In genomic region chr3:152707314-152707713, GRCh38 we compare ENCODE assay signal across 15 cellular contexts.
DNase-seq lines count a peak whose midpoint lies in the region; ATAC-seq and TF ChIP-seq lines count a peak whose summit lies in the region.
"Had no signal": no experiment of that assay in that cellular context is flagged by ENCODE, and none has a peak within 500 bp of the region (broad histone marks: within the 10 kb centered on the region; RNA-seq: fewer than 3 reads in every experiment).

No MANE protein-coding gene starts in this region.

- peak; percentile 71 for ATAC-seq in GM18909 (IDR thresholded peaks at IDR 0.05; ENCODE audit: poor library complexity, unreplicated experiment)
- peak; percentile 72 for ATAC-seq in HG02588 (IDR thresholded peaks at IDR 0.05; ENCODE audit: unreplicated experiment)
- ATAC-seq in PC-3, result no peak
- ATAC-seq in HG03108 (IDR thresholded peaks at IDR 0.05; ENCODE audit: unreplicated experiment), result no peak
- ATAC-seq in Right ventricle myocardium superior (ENCODE audit: poor library complexity), result no peak
- ATAC-seq: effector memory CD8-positive, alpha-beta T cell had no signal

- no peaks in the 10 kb centered on the region for H3K79me2 ChIP-seq in PC-3 (ENCODE audit: low read length)

- H2AFZ ChIP-seq in PC-3 (ENCODE audit: low read length), result no peak overlapping the region

- no peak for DNase-seq in PC-3
- DNase-seq in Right ventricle myocardium superior, result no peak
- DNase-seq in occipital lobe (lab: John Stamatoyannopoulos, UW), result no peak
- DNase-seq: activated naive CD4-positive, alpha-beta T cell; CD4-positive, CD25-positive, alpha-beta regulatory T cell; effector memory CD8-positive, alpha-beta T cell; KG1; NCI-H774; stomach; WERI-Rb-1 had no signal

- H3K27me3 ChIP-seq in PC-3 (ENCODE audit: low read length) (peaks cover 13% of the 10 kb centered on the region), skeletal muscle satellite cell (ENCODE audit: control insufficient read depth, insufficient read depth, low read length) (no peaks in the 10 kb centered on the region)
- H3K27me3 ChIP-seq: stomach had no signal

- H3K9me3 ChIP-seq in PC-3 (ENCODE audit: low read length) (no peaks in the 10 kb centered on the region), skeletal muscle satellite cell (replicated peaks; ENCODE audit: low read length) (no peaks in the 10 kb centered on the region)
- H3K9me3 ChIP-seq: stomach had no signal

- H3K36me3 ChIP-seq in PC-3 (ENCODE audit: low read depth, low read length) (no peaks in the 10 kb centered on the region), skeletal muscle satellite cell (ENCODE audit: insufficient read depth, low read length) (no peaks in the 10 kb centered on the region)
- H3K36me3 ChIP-seq: stomach, WERI-Rb-1 had no signal

- CTCF ChIA-PET in PC-3 (lab: Charles Lee), result interaction anchor here (0.5 kb wide), 1 partner anchor 11 kb away, joined by 3 read pairs; no protein-coding TSS in a partner anchor

- intact Hi-C loops in PC-3 (cut with micrococcal nuclease), result no loop called here
- intact Hi-C loops in Right ventricle myocardium superior (cut with DNase I), result no loop called here

- POLR2A ChIA-PET in PC-3 (lab: Charles Lee; ENCODE audit: unreplicated experiment), result no interaction called here

- BruUV-seq in PC-3 (replicated peaks; lab: Mats Ljungman, UMichigan), result no TSS peak

- H3K4me2 ChIP-seq in PC-3 (ENCODE audit: low read length) (peak overlapping the region; percentile 16), skeletal muscle satellite cell (ENCODE audit: low read length) (peak overlapping the region; percentile 33)

- no peak for TF ChIP-seq CTCF in PC-3 (conservative IDR thresholded peaks at IDR 0.05; ENCODE audit: low read depth, low read length)

- no peak overlapping the region for H3K27ac ChIP-seq in PC-3 (ENCODE audit: low read length)
- H3K27ac ChIP-seq: skin epidermis, stomach, WERI-Rb-1 had no signal

- H3F3A ChIP-seq in PC-3 (ENCODE audit: low read length, unreplicated experiment), result no peaks in the 10 kb centered on the region

- H3K9ac ChIP-seq in PC-3 (ENCODE audit: low read length) (no peak overlapping the region), skeletal muscle satellite cell (ENCODE audit: low read depth, low read length) (no peak overlapping the region)

- H3K4me3 ChIP-seq in PC-3 (ENCODE audit: low read length), result no peak overlapping the region
- no peak overlapping the region for H3K4me3 ChIP-seq in skeletal muscle satellite cell (ENCODE audit: low read length)
- H3K4me3 ChIP-seq: skin epidermis, stomach had no signal

- no peaks in the 10 kb centered on the region for H3K4me1 ChIP-seq in PC-3 (ENCODE audit: insufficient read depth, low read length)
- H3K4me1 ChIP-seq in skeletal muscle satellite cell (ENCODE audit: control insufficient read depth, insufficient read depth, low read length), result no peaks in the 10 kb centered on the region
- H3K4me1 ChIP-seq: stomach had no signal

- no peaks in the 10 kb centered on the region for H3K9me2 ChIP-seq in PC-3 (replicated peaks; ENCODE audit: low read length)

- no peaks in the 10 kb centered on the region for H4K20me1 ChIP-seq in PC-3 (ENCODE audit: low read length)

Comparison
In these comparisons a context has a peak if more than half of its experiments do, and no peak if none do; other contexts are left out.
1. ATAC-seq: peak in GM18909 (single experiment) and HG02588 (single experiment); none in PC-3 (single experiment), HG03108 (single experiment) and Right ventricle myocardium superior (single experiment).